In the genomic region with DNA sequence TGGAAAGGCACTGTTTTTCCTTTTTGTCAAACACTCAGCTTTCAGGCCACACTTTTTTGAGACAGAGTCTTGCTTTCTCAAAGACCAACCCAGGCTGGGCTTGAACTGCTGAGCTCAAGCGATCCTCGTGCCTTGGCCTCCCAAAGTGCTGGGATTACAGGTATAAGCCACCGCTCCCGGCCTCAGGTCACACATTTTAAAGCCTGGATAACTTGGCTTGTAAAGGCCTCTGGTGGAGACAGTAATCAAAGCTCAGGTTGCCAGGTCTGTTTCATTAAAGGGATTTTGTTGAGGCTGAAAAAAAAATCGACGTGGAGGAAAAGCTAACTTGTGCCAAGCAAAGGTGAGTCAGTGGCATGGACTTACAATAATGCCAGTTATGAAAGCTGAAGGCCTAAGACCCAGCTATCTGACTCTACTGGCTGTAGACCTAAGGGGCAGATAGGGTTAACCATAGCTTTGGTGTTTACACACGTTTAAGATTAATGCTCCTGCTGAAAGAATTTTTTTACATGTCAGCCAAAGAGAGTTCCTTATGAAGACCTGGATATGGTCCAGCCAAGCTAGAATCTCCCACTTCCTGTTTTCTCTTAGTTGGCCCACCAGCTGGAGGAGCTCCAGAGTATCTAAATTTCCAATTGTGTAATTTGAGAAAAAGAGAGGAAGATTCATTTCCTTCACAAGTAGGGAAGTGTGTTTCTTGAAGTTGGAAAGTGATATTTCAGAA, we compare ENCODE assay signal across 8 cellular contexts. TPM values are rescaled to one million over a fixed set of nuclear protein-coding genes. Genes with fewer than 3 reads are reported as not detected.
A peak's percentile ranks its signal among the peaks of the same experiment; 100 is the strongest.
DNase-seq lines count a peak whose midpoint lies in the region; ATAC-seq and TF ChIP-seq lines count a peak whose summit lies in the region.

No MANE protein-coding gene starts in this region.

- H3K4me1 Mint-ChIP-seq in endothelial cell (ENCODE audit: unreplicated experiment) = peaks cover 39% of the 10 kb centered on the region

- no peaks in the 10 kb centered on the region for H3K9me3 Mint-ChIP-seq in endothelial cell (ENCODE audit: unreplicated experiment)

- H3K36me3 ChIP-seq in mucosa of rectum (ENCODE audit: control insufficient read depth in 2 of 2, insufficient read depth in 2 of 2, low read length in 2 of 2) = no peaks in the 10 kb centered on the region

- no peaks in the 10 kb centered on the region for H3K27me3 ChIP-seq in mucosa of rectum (ENCODE audit: control insufficient read depth in 2 of 2, insufficient read depth in 2 of 2, low read length in 2 of 2)

- no peak for TF ChIP-seq CTCF in endothelial cell (IDR thresholded peaks at IDR 0.05; ENCODE audit: unreplicated experiment)

- H3K9ac ChIP-seq in mucosa of rectum (ENCODE audit: low read depth in 1 of 2, low read length in 2 of 2) = peak overlapping the region; percentile 98 to 99

- no peaks in the 10 kb centered on the region for H3K36me3 Mint-ChIP-seq in endothelial cell (ENCODE audit: low read depth, unreplicated experiment)

- peaks cover 34 to 55% of the 10 kb centered on the region in 2 donors for H3K4me1 ChIP-seq in mucosa of rectum (ENCODE audit: control insufficient read depth in 2 of 2, insufficient read depth in 2 of 2, low read length in 2 of 2)

- peak overlapping the region; percentile 97 to 98 for H3K27ac ChIP-seq in mucosa of rectum (ENCODE audit: low read depth in 2 of 2, low read length in 2 of 2)

- no peak overlapping the region for H3K4me3 Mint-ChIP-seq in endothelial cell (ENCODE audit: unreplicated experiment)

- H3K4me3 ChIP-seq in mucosa of rectum (ENCODE audit: low read length in 2 of 2) = peak overlapping the region; percentile 87 to 93

- DNase-seq in NCI-H345 (lab: John Stamatoyannopoulos, UW) (peak; percentile 9), NCI-H345 treated with DMSO at 0.1 percent for 48 hours (lab: John Stamatoyannopoulos, UW; ENCODE audit: unreplicated experiment) (no peak), Kasumi-1 (lab: John Stamatoyannopoulos, UW) (peak; percentile 81 to 83), SKM-1 treated with dmso at 0.1 percent for 144 hours (lab: John Stamatoyannopoulos, UW; ENCODE audit: unreplicated experiment) (peak; percentile 63), endothelial cell (ENCODE audit: low spot score) (peak; percentile 20)

- ATAC-seq in HG03097 (IDR thresholded peaks at IDR 0.05; ENCODE audit: low FRiP score, unreplicated experiment) (no peak), HG03196 (IDR thresholded peaks at IDR 0.05; ENCODE audit: unreplicated experiment) (no peak)

- H3K27me3 Mint-ChIP-seq in endothelial cell (ENCODE audit: unreplicated experiment) = peaks cover 3% of the 10 kb centered on the region

- H3K27ac Mint-ChIP-seq in endothelial cell (ENCODE audit: unreplicated experiment) = no peak overlapping the region

- no peaks in the 10 kb centered on the region for H3K9me3 ChIP-seq in mucosa of rectum (ENCODE audit: control insufficient read depth in 2 of 2, low read length in 2 of 2)

RNA-seq across cellular contexts. Expression of a gene that starts 0.9 kb away (rescaled TPM):
- 74.9 TPM for total RNA-seq in endothelial cell (ENCODE audit: unreplicated experiment)

RNA-seq across cellular contexts. Expression of a gene that starts 39.8 kb away (rescaled TPM):
- total RNA-seq in endothelial cell (ENCODE audit: unreplicated experiment) = 14.4 TPM

RNA-seq across cellular contexts. Expression of a gene that starts 46.8 kb away (rescaled TPM):
- 8.7 TPM for total RNA-seq in endothelial cell (ENCODE audit: unreplicated experiment)

RNA-seq across cellular contexts. Expression of a gene that starts 56.5 kb away (rescaled TPM):
- not detected for total RNA-seq in endothelial cell (ENCODE audit: unreplicated experiment)
